18 cellular contexts compared by ENCODE assay signal in the genomic region with DNA sequence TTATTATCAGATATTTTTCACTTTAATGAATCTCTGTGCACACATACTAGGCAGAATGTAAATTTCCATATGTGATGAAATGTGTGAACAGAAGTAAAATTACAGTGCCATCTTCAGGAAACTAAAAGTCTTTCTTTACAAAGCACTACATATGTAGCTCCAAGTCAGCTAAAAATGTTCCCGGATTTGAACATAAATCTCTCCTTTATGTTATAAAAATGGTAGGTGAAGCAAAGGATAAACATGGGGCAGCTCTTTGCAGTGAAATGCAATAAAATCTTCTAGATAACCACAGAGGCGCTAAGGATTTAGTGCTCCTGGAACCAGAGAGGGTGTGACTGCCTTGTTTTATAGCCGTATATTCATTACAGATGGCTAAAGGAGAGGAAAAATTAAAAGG.
DNase-seq lines count a peak whose midpoint lies in the region; ATAC-seq, FAIRE-seq and TF ChIP-seq lines count a peak whose summit lies in the region.
"Had no signal": no experiment of that assay in that cellular context is flagged by ENCODE, and none has a peak within 500 bp of the region (broad histone marks: within the 10 kb centered on the region; RNA-seq: fewer than 3 reads in every experiment).

No MANE protein-coding gene starts in this region.

- H3K9ac ChIP-seq in GM12878 (ENCODE audit: control insufficient read depth, insufficient read depth, low read length), result no peak overlapping the region

- ATAC-seq in GM12878, result no peak

- no peak overlapping the region for H2AFZ ChIP-seq in GM12878 (ENCODE audit: control insufficient read depth, low read depth, low read length)

- POLR2A ChIA-PET in GM12878 (lab: Charles Lee), result no interaction called here

- TF ChIP-seq EP300 in GM12878 (IDR thresholded peaks at IDR 0.05; ENCODE audit: borderline replicate concordance in 1 of 2, control insufficient read depth in 1 of 2, low read depth in 2 of 2, low read length in 2 of 2), result no peak

- DNase-seq in D721Med (ENCODE audit: insufficient read length, low spot score) (no peak), LoVo (ENCODE audit: low spot score) (peak; percentile 6), GM12878 (ENCODE audit: low read depth, low spot score) (no peak), medulla oblongata (ENCODE audit: extremely low spot score) (peak; percentile 16), NCI-H1436 treated with DMSO at 0.1 percent for 48 hours (lab: John Stamatoyannopoulos, UW) (no peak), activated T-cell treated with anti-CD3 and anti-CD28 coated beads for 4 hours (no peak), ascending aorta (ENCODE audit: low spot score in 2 of 2) (no peak)
- no peak for DNase-seq in activated CD4-positive, alpha-beta T cell treated with anti-CD3 and anti-CD28 coated beads, Interleukin-2, amount 50 U/mL, for 4 hours
- DNase-seq: activated CD4-positive, alpha-beta T cell treated with anti-CD3 and anti-CD28 coated beads for 48 hours; C1 segment of cervical spinal cord; foreskin fibroblast; NCI-H1105 treated with DMSO at 0.1 percent for 48 hours; NK-92 treated with Interleukin-12 subunit alpha and Interleukin-12 subunit beta, amount 100 ng/mL, for 24 hours; retina; stimulated activated CD4-positive, alpha-beta T cell treated with anti-CD3 and anti-CD28 coated beads, Interleukin-2, amount 100 ng/mL, for 48 hours; stimulated activated naive CD4-positive, alpha-beta T cell had no signal

- TF ChIP-seq CTCF in D721Med (IDR thresholded peaks at IDR 0.05; ENCODE audit: insufficient read depth, missing control alignments) (peak; percentile 36), GM12878 (IDR thresholded peaks at IDR 0.05 in 2 of 3, conservative IDR thresholded peaks at IDR 0.05 in 1 of 3; ENCODE audit: control insufficient read depth in 2 of 3, extremely low read depth in 1 of 3, insufficient read depth in 1 of 3, low read depth in 3 of 3, low read length in 3 of 3) (peak in 1 of 3 experiments; percentile 14; a peak in 1 of 6 replicates), ascending aorta (IDR thresholded peaks at IDR 0.05) (no peak)

- peaks cover 0 to 2% of the 10 kb centered on the region in 2 experiments; a peak in 2 of 4 replicates for H3K27me3 ChIP-seq in GM12878 (replicated peaks in 1 of 2; ENCODE audit: control insufficient read depth in 2 of 2, insufficient read depth in 2 of 2, low read length in 1 of 2)
- H3K27me3 ChIP-seq in ascending aorta, result no peaks in the 10 kb centered on the region

- H4K20me1 ChIP-seq in GM12878 (ENCODE audit: control insufficient read depth, insufficient read depth), result no peaks in the 10 kb centered on the region

- H3K4me3 ChIP-seq in GM12878 (no peak overlapping the region), ascending aorta (no peak overlapping the region)
- H3K4me3 ChIP-seq: HAP-1 had no signal

- H3K79me2 ChIP-seq in GM12878 (ENCODE audit: control insufficient read depth, insufficient read depth, low read length), result no peaks in the 10 kb centered on the region

- TF ChIP-seq RAD21 in GM12878 (IDR thresholded peaks at IDR 0.05; ENCODE audit: insufficient read depth, low read depth, low read length), result peak; percentile 34; the same call in 1 of the 2 replicates

- WGBS in GM12878 (ENCODE audit: insufficient coverage, insufficient replicate concordance, low lambda C conversion rate, missing lambda C conversion rate), result 34% methylated on average over 3 of the region's 3 CpGs

- intact Hi-C loops in GM12878 (cut with micrococcal nuclease; ENCODE audit: unreplicated experiment) (loop anchor here (1.0 kb wide), 1 partner anchor 220 kb away; no protein-coding TSS in a partner anchor), ascending aorta (cut with DNase I) (no loop called here)

- CTCF ChIA-PET in GM12878 (lab: Yijun Ruan, JAX), result interaction anchor here (0.6 to 1.3 kb wide), 2 partner anchors 220 to 361 kb away, joined by 3 to 7 read pairs; no protein-coding TSS in a partner anchor

- no peak overlapping the region for H3K4me2 ChIP-seq in GM12878 (ENCODE audit: control insufficient read depth, insufficient read depth)

- H3K36me3 ChIP-seq in GM12878 (ENCODE audit: control insufficient read depth in 2 of 2, insufficient read depth in 2 of 2, low read length in 1 of 2), result no peaks in the 10 kb centered on the region
- H3K36me3 ChIP-seq in ascending aorta, result no peaks in the 10 kb centered on the region
- H3K36me3 ChIP-seq: HAP-1 had no signal

- FAIRE-seq in D721Med (lab: Jason Lieb, UNC) (no peak), GM12878 (lab: Jason Lieb, UNC) (peak; percentile 44)
- FAIRE-seq: islet of Langerhans had no signal

- no TSS peak for BruUV-seq in GM12878 (replicated peaks; lab: Mats Ljungman, UMichigan)

- H3K4me1 ChIP-seq in GM12878 (ENCODE audit: control insufficient read depth, insufficient read depth, low read length), result no peaks in the 10 kb centered on the region
- H3K4me1 ChIP-seq in ascending aorta, result no peaks in the 10 kb centered on the region
- H3K4me1 ChIP-seq: HAP-1 had no signal

- RAD21 ChIA-PET in GM12878 (lab: Charles Lee; ENCODE audit: unreplicated experiment), result interaction anchor here (1.6 kb wide), 1 partner anchor 220 kb away, joined by 6 read pairs; no protein-coding TSS in a partner anchor

- SMC1A ChIA-PET in GM12878 (lab: Charles Lee; ENCODE audit: uncharacterized antibody, unreplicated experiment), result interaction anchor here (1.5 kb wide), 1 partner anchor 221 kb away, joined by 4 read pairs; no protein-coding TSS in a partner anchor

- no peak overlapping the region for H3K27ac ChIP-seq in GM12878 (ENCODE audit: control insufficient read depth, insufficient read depth)
- H3K27ac ChIP-seq in ascending aorta, result no peak overlapping the region

- H3K9me3 ChIP-seq in GM12878 (replicated peaks; ENCODE audit: control insufficient read depth, insufficient read depth, low read length) (no peaks in the 10 kb centered on the region), ascending aorta (no peaks in the 10 kb centered on the region)
- H3K9me3 ChIP-seq: HAP-1 had no signal

- no peak for TF ChIP-seq POLR2A in GM12878 (IDR thresholded peaks at IDR 0.05; ENCODE audit: low read depth, low read length)

- in situ Hi-C loops in GM12878 (cut with MboI), result loop anchor here (25.0 kb wide), 1 partner anchor 223 kb away; no protein-coding TSS in a partner anchor

TF ChIP-seq in GM12878, 131 proteins besides CTCF, POLR2A, EP300 and RAD21:
- TF ChIP-seq STAT3 (IDR thresholded peaks at IDR 0.05; ENCODE audit: low read depth, low read length) (no peak), SMC3 (IDR thresholded peaks at IDR 0.05; ENCODE audit: borderline replicate concordance, low read length) (peak; percentile 16; the same call in 1 of the 2 replicates), ZNF274 (IDR thresholded peaks at IDR 0.05; ENCODE audit: insufficient read depth, insufficient read length) (no peak)
- TF ChIP-seq, protein P1, sequence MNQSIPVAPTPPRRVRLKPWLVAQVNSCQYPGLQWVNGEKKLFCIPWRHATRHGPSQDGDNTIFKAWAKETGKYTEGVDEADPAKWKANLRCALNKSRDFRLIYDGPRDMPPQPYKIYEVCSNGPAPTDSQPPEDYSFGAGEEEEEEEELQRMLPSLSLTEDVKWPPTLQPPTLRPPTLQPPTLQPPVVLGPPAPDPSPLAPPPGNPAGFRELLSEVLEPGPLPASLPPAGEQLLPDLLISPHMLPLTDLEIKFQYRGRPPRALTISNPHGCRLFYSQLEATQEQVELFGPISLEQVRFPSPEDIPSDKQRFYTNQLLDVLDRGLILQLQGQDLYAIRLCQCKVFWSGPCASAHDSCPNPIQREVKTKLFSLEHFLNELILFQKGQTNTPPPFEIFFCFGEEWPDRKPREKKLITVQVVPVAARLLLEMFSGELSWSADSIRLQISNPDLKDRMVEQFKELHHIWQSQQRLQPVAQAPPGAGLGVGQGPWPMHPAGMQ (IDR thresholded peaks at IDR 0.05; ENCODE audit: borderline replicate concordance), result no peak

Comparison
In these comparisons a context has a peak if more than half of its experiments do, and no peak if none do; other contexts are left out.
1. DNase-seq: peak in LoVo (single experiment) and medulla oblongata (single experiment); none in D721Med (single experiment), GM12878 (single experiment), NCI-H1436 treated with DMSO at 0.1 percent for 48 hours (single experiment), activated T-cell treated with anti-CD3 and anti-CD28 coated beads for 4 hours (single experiment), ascending aorta (0 of 2) and activated CD4-positive, alpha-beta T cell treated with anti-CD3 and anti-CD28 coated beads, Interleukin-2, amount 50 U/mL, for 4 hours (0 of 2).